In the genomic region with DNA sequence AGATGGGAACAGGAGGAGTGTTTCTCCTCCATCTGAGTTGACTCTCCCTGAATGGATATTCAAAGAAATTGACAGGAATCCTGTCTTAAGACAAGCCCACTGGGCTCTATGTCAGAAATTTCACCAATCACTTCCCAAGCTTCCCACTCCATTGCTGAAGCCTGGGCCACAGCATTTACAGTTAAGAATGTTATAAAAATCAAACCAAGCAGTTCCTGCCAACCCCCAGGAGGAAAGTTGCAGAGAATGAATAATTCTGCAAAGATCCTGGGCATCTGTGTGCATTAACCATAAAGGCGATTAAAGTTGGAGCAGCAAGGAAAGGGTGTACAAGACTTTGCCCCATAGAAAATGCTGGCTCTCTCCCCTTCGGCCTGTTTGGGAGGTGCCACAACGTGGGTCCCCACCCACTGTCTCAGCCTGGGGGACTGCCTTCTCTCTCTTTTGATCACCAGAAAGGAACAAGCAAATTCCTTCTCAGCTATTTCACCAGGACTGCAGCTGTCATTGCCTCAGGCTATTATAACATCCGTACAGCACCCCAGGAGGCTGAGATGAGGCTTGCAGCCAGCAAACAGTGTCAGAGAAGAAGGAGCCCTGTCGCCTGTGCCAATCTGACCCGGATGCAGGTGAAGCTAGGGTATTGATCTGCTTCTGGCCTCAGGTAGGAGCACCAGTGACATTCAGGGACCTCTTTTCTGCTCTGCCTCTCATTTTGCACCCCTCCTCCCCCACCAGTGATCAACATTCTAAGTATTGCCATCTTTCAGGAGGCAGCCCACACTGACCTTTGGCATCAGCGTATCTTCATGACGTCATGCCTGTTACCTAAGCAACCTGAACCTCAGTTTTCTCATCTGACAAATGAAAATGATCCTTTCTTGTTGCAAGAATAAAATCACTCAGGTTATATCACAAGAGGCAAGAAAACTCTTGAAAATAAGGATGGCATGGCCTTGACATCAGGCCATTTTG, we compare ENCODE assay signal across 8 cellular contexts.
DNase-seq lines count a peak whose midpoint lies in the region; ATAC-seq and TF ChIP-seq lines count a peak whose summit lies in the region.

No MANE protein-coding gene starts in this region.

- POLR2A ChIA-PET in T-cell (lab: Charles Lee), result no interaction called here

- H3K36me3 Mint-ChIP-seq in brain (no peaks in the 10 kb centered on the region), immature natural killer cell (no peaks in the 10 kb centered on the region), T-cell (no peaks in the 10 kb centered on the region)

- H3K27ac Mint-ChIP-seq in brain (peak overlapping the region; percentile 30 to 65 (median 48)), immature natural killer cell (no peak overlapping the region), T-cell (no peak overlapping the region)

- DNase-seq in DMS153 (lab: John Stamatoyannopoulos, UW) (peak; percentile 44), NCI-H1694 (lab: John Stamatoyannopoulos, UW) (peak; percentile 77), mucosa of gallbladder (ENCODE audit: low spot score) (peak; percentile 70), immature natural killer cell (no peak), T-cell (no peak), occipital lobe (lab: John Stamatoyannopoulos, UW) (no peak)

- peaks cover 3% of the 10 kb centered on the region for H3K27me3 Mint-ChIP-seq in brain
- peaks cover 1 to 16% (median 6%) of the 10 kb centered on the region in 3 donors for H3K27me3 Mint-ChIP-seq in immature natural killer cell (ENCODE audit: low read depth in 3 of 3)
- H3K27me3 Mint-ChIP-seq in T-cell, result peaks cover 12 to 26% of the 10 kb centered on the region in 2 donors

- peak; percentile 23 to 45 for TF ChIP-seq CTCF in brain (conservative IDR thresholded peaks at IDR 0.05)

- H3K9me3 Mint-ChIP-seq in brain (peaks cover 0 to 4% (median 0%) of the 10 kb centered on the region in 5 experiments), immature natural killer cell (peaks cover 0 to 1% (median 0%) of the 10 kb centered on the region in 6 donors), T-cell (peaks cover 0 to 5% (median 0%) of the 10 kb centered on the region in 3 donors)

- CTCF ChIA-PET in T-cell (lab: Charles Lee), result interaction anchor here in 1 of 2 donors (0.6 kb wide), 1 partner anchor 442 kb away, joined by 4 read pairs; no protein-coding TSS in a partner anchor

- H3K4me1 Mint-ChIP-seq in brain, result peaks cover 21% of the 10 kb centered on the region
- no peaks in the 10 kb centered on the region for H3K4me1 Mint-ChIP-seq in immature natural killer cell
- no peaks in the 10 kb centered on the region for H3K4me1 Mint-ChIP-seq in T-cell

- ATAC-seq in HG03520 (IDR thresholded peaks at IDR 0.05; ENCODE audit: unreplicated experiment) (no peak), T-cell (replicated peaks in 1 of 4) (no peak)

- H3K4me3 Mint-ChIP-seq in brain, result peak overlapping the region in 1 of 5 experiments; percentile 5
- no peak overlapping the region for H3K4me3 Mint-ChIP-seq in immature natural killer cell
- no peak overlapping the region for H3K4me3 Mint-ChIP-seq in T-cell

Comparison
In these comparisons a context has a peak if more than half of its experiments do, and no peak if none do; other contexts are left out.
1. DNase-seq: peak in DMS153 (single experiment), NCI-H1694 (single experiment) and mucosa of gallbladder (single experiment); none in immature natural killer cell (0 of 3), T-cell (0 of 34) and occipital lobe (single experiment).
2. H3K27ac Mint-ChIP-seq: peak in brain (5 of 5); none in immature natural killer cell (0 of 6) and T-cell (0 of 2).